ENCODE assay signal across 12 cellular contexts in genomic region chr22:46354993-46355305, GRCh38. TPM values are rescaled to one million over a fixed set of nuclear protein-coding genes. Genes with fewer than 3 reads are reported as not detected.
A peak's percentile ranks its signal among the peaks of the same experiment; 100 is the strongest.
DNase-seq lines count a peak whose midpoint lies in the region; ATAC-seq, FAIRE-seq and TF ChIP-seq lines count a peak whose summit lies in the region.
"Had no signal": no experiment of that assay in that cellular context is flagged by ENCODE, and none has a peak within 500 bp of the region (broad histone marks: within the 10 kb centered on the region; RNA-seq: fewer than 3 reads in every experiment).

No MANE protein-coding gene starts in this region.

- 83 to 89% methylated on average over 7 of the region's 7 CpGs for WGBS in heart right ventricle, 2 donors
- WGBS in aorta, 2 donors = 78 to 84% methylated on average over 7 of the region's 7 CpGs

- H3K9ac ChIP-seq in BLaER1 treated with 17β-estradiol and CSF1 and Interleukin-3, amounts not matched to agents 10 nM and 100 nM = no peak overlapping the region
- H3K9ac ChIP-seq: GM23248 had no signal

- no peak for TF ChIP-seq CTCF in heart right ventricle (IDR thresholded peaks at IDR 0.05)

- H3K27me3 ChIP-seq in heart right ventricle (no peaks in the 10 kb centered on the region), aorta (ENCODE audit: control insufficient read depth in 1 of 2, insufficient read depth in 2 of 2, low read length in 1 of 2) (no peaks in the 10 kb centered on the region)
- H3K27me3 ChIP-seq in BLaER1 treated with 17β-estradiol and CSF1 and Interleukin-3, amounts not matched to agents 10 nM and 100 nM = 0 out of 22 replicates have a peak, but pooled peaks cover 0 to 4% (median 0%) of the 10 kb centered on the region in 11 experiments

- no peak for TF ChIP-seq POLR2A in H54 (IDR thresholded peaks at IDR 0.05; ENCODE audit: low read depth, low read length)

- peaks cover 39 to 100% (median 98%) of the 10 kb centered on the region in 11 experiments; a peak in 21 of 22 replicates for H4K20me1 ChIP-seq in BLaER1 treated with 17β-estradiol and CSF1 and Interleukin-3, amounts not matched to agents 10 nM and 100 nM

- intact Hi-C loops in Right ventricle myocardium inferior (cut with DNase I) (loop anchor here (1.0 kb wide), 1 partner anchor 35 kb away; no protein-coding TSS in a partner anchor), heart right ventricle (cut with DNase I) (loop anchor here in 2 of 10 donors (10.0 kb wide), 2 partner anchors 330 to 380 kb away; partner anchors contain the start of gene CERK (in 1 of the 2)), aorta (cut with DNase I) (loop anchor here in 1 of 2 donors (10.0 kb wide), 1 partner anchor 190 kb away; no protein-coding TSS in a partner anchor)

- H3K27ac ChIP-seq in heart right ventricle = peak overlapping the region in 4 of 10 donors; percentile 66 to 80 (median 78)
- no peak overlapping the region for H3K27ac ChIP-seq in BLaER1 treated with 17β-estradiol and CSF1 and Interleukin-3, amounts not matched to agents 10 nM and 100 nM
- H3K27ac ChIP-seq in angular gyrus (ENCODE audit: low read depth, low read length) = peak overlapping the region; percentile 24
- H3K27ac ChIP-seq in aorta (ENCODE audit: low read depth in 1 of 2, low read length in 2 of 2) = no peak overlapping the region
- H3K27ac ChIP-seq: GM23248 had no signal

- DNase-seq in Right ventricle myocardium inferior (ENCODE audit: missing footprints) = peak; percentile 69
- DNase-seq in heart right ventricle = no peak
- DNase-seq in aorta = peak; percentile 30 to 66
- DNase-seq in UCSD-AML1 (lab: John Stamatoyannopoulos, UW; ENCODE audit: unreplicated experiment) = no peak
- no peak for DNase-seq in H54 (ENCODE audit: insufficient read length, low spot score)
- DNase-seq: DMS 273 treated with DMSO at 0.1 percent for 48 hours had no signal

- no peak for FAIRE-seq in H54 (lab: Jason Lieb, UNC)
- FAIRE-seq: G401.6, HTR-8/SVneo had no signal

- ATAC-seq in Right ventricle myocardium inferior (no peak), heart right ventricle (no peak), aorta (ENCODE audit: low FRiP score) (no peak)

- H3K9me3 ChIP-seq in heart right ventricle = peaks cover 0 to under 1% (median 0%) of the 10 kb centered on the region in 11 donors
- no peaks in the 10 kb centered on the region for H3K9me3 ChIP-seq in BLaER1 treated with 17β-estradiol and CSF1 and Interleukin-3, amounts not matched to agents 10 nM and 100 nM (replicated peaks in 1 of 11)
- no peaks in the 10 kb centered on the region for H3K9me3 ChIP-seq in aorta (ENCODE audit: control insufficient read depth, low read length)
- H3K9me3 ChIP-seq: HAP-1 had no signal

- no peak overlapping the region for H3K4me3 ChIP-seq in heart right ventricle
- no peak overlapping the region for H3K4me3 ChIP-seq in BLaER1 treated with 17β-estradiol and CSF1 and Interleukin-3, amounts not matched to agents 10 nM and 100 nM
- no peak overlapping the region for H3K4me3 ChIP-seq in aorta (ENCODE audit: low read length in 2 of 2)
- H3K4me3 ChIP-seq: GM23248, HAP-1 had no signal

- H3K36me3 ChIP-seq in heart right ventricle = peaks cover 0 to 89% (median 33%) of the 10 kb centered on the region in 9 donors
- H3K36me3 ChIP-seq in BLaER1 treated with 17β-estradiol and CSF1 and Interleukin-3, amounts not matched to agents 10 nM and 100 nM = peaks cover 49 to 92% (median 83%) of the 10 kb centered on the region in 11 experiments
- H3K36me3 ChIP-seq in aorta (ENCODE audit: control insufficient read depth in 1 of 2, insufficient read depth in 2 of 2, low read length in 1 of 2) = peaks cover 0 to 10% of the 10 kb centered on the region in 2 donors

- H3K4me1 ChIP-seq in heart right ventricle = peaks cover 3 to 46% (median 15%) of the 10 kb centered on the region in 9 donors
- H3K4me1 ChIP-seq in BLaER1 treated with 17β-estradiol and CSF1 and Interleukin-3, amounts not matched to agents 10 nM and 100 nM = peaks cover 15 to 67% (median 59%) of the 10 kb centered on the region in 10 experiments
- H3K4me1 ChIP-seq in aorta (ENCODE audit: control insufficient read depth in 1 of 2, insufficient read depth in 2 of 2, low read length in 2 of 2) = no peaks in the 10 kb centered on the region
- H3K4me1 ChIP-seq: HAP-1 had no signal

- H3K4me2 ChIP-seq in BLaER1 treated with 17β-estradiol and CSF1 and Interleukin-3, amounts not matched to agents 10 nM and 100 nM = peak overlapping the region in 9 of 11 experiments; percentile 50 to 91 (median 84); a peak in 15 of 22 replicates

RNA-seq across cellular contexts. Expression of gene TRMU, which starts 19.4 kb away (rescaled TPM):
- total RNA-seq in Right ventricle myocardium inferior (42.2 TPM), heart right ventricle (10 to 100 TPM; 22.1 to 54.1 (median 26.5) TPM), aorta (10 to 100 TPM; 29.8 to 37.8 TPM)
- polyA plus RNA-seq in heart right ventricle (10 to 100 TPM; 44.0 to 80.5 TPM), aorta (10 to 100 TPM; 11.3 to 66.4 TPM)

RNA-seq across cellular contexts. Expression of gene GTSE1, which starts 58.3 kb away (rescaled TPM):
- total RNA-seq in Right ventricle myocardium inferior = 0.92 TPM
- 1 to 10 TPM in 2 of 10 donors, under 1 TPM in 8; 0.17 to 4.7 (median 0.37) TPM for total RNA-seq in heart right ventricle
- polyA plus RNA-seq in heart right ventricle = under 1 TPM; 0.29 to 0.33 TPM
- 1 to 10 TPM in 1 of 2 donors, under 1 TPM in 1; 0.55 to 1.5 TPM for total RNA-seq in aorta
- polyA plus RNA-seq in aorta = 1 to 10 TPM in 1 of 2 donors, under 1 TPM in 1; 0.82 to 1.0 TPM

Comparison
In these comparisons a context has a peak if more than half of its experiments do, and no peak if none do; other contexts are left out.
1. DNase-seq: peak in Right ventricle myocardium inferior (single experiment) and aorta (2 of 2); none in heart right ventricle (0 of 2), UCSD-AML1 (single experiment) and H54 (single experiment).